22 cellular contexts compared by ENCODE assay signal in genomic region chr10:74645681-74646080, GRCh38.
DNase-seq lines count a peak whose midpoint lies in the region; FAIRE-seq and TF ChIP-seq lines count a peak whose summit lies in the region.
"Had no signal": no experiment of that assay in that cellular context is flagged by ENCODE, and none has a peak within 500 bp of the region (broad histone marks: within the 10 kb centered on the region; RNA-seq: fewer than 3 reads in every experiment).

No MANE protein-coding gene starts in this region.

- peak overlapping the region; percentile 45 for H3K27ac Mint-ChIP-seq in glutamatergic neuron (ENCODE audit: unreplicated experiment)
- H3K27ac Mint-ChIP-seq: T-helper 2 cell treated with Interferon-gamma antibody and Interleukin-4, amounts not matched to agents 5 μg/mL and 100 μg/mL, for 36 hours had no signal

- H3K36me3 Mint-ChIP-seq in glutamatergic neuron (ENCODE audit: unreplicated experiment): no peaks in the 10 kb centered on the region

- no peak for TF ChIP-seq POLR2A in H54 (IDR thresholded peaks at IDR 0.05; ENCODE audit: low read depth, low read length)

- peak; percentile 76 for FAIRE-seq in H54 (lab: Jason Lieb, UNC)
- FAIRE-seq: H1 had no signal

- H3K27me3 Mint-ChIP-seq in glutamatergic neuron (ENCODE audit: unreplicated experiment): no peaks in the 10 kb centered on the region
- H3K27me3 Mint-ChIP-seq: CD4-positive, alpha-beta memory T cell had no signal

- no peak overlapping the region for H3K4me3 Mint-ChIP-seq in glutamatergic neuron (ENCODE audit: unreplicated experiment)
- H3K4me3 Mint-ChIP-seq: CD4-positive, alpha-beta memory T cell; T-helper 2 cell treated with Interferon-gamma antibody and Interleukin-4, amounts not matched to agents 5 μg/mL and 100 μg/mL, for 36 hours had no signal

- H3K9me3 Mint-ChIP-seq in glutamatergic neuron (ENCODE audit: unreplicated experiment): no peaks in the 10 kb centered on the region

- no peak for TF ChIP-seq CTCF in glutamatergic neuron (IDR thresholded peaks at IDR 0.05; ENCODE audit: partially characterized antibody, unreplicated experiment)

- H3K4me1 Mint-ChIP-seq in glutamatergic neuron (ENCODE audit: low read depth, unreplicated experiment): peaks cover 16% of the 10 kb centered on the region

- peak; percentile 14 for DNase-seq in NCI-H187 treated with DMSO at 0.1 percent for 48 hours (lab: John Stamatoyannopoulos, UW)
- DNase-seq in NCI-H187 (lab: John Stamatoyannopoulos, UW): no peak
- DNase-seq in H54 (ENCODE audit: insufficient read length, low spot score): no peak
- DNase-seq in NCI-H69 (lab: John Stamatoyannopoulos, UW): peak; percentile 88
- no peak for DNase-seq in glutamatergic neuron
- no peak for DNase-seq in activated effector memory CD4-positive, alpha-beta T cell treated with anti-CD3 and anti-CD28 coated beads, Interleukin-2, amount 50 U/mL, for 16 hours
- no peak for DNase-seq in stimulated activated CD4-positive, alpha-beta T cell treated with anti-CD3 and anti-CD28 coated beads, Interleukin-1b, Interleukin-23, amount 100 ng/mL, for 48 hours
- DNase-seq in NCI-H1048 (lab: John Stamatoyannopoulos, UW): no peak
- DNase-seq: 8988T; Caco-2; CD4-positive, alpha-beta memory T cell; DMS 273 treated with DMSO at 0.1 percent for 48 hours; DMS79 treated with DMSO at 0.1 percent for 48 hours; Kasumi-1; NCI-H1436; NCI-H2081 treated with DMSO at 0.1 percent for 48 hours; NCI-H2227 treated with DMSO at 0.1 percent for 48 hours; NCI-H524; NK-92 treated with Interleukin-12 subunit alpha and Interleukin-12 subunit beta, amount 100 ng/mL, for 24 hours; SHP77 treated with DMSO at 0.1 percent for 48 hours had no signal

Comparison
In these comparisons a context has a peak if more than half of its experiments do, and no peak if none do; other contexts are left out.
1. DNase-seq: peak in NCI-H187 treated with DMSO at 0.1 percent for 48 hours (single experiment) and NCI-H69 (single experiment); none in NCI-H187 (0 of 2), H54 (single experiment), glutamatergic neuron (single experiment), activated effector memory CD4-positive, alpha-beta T cell treated with anti-CD3 and anti-CD28 coated beads, Interleukin-2, amount 50 U/mL, for 16 hours (single experiment), stimulated activated CD4-positive, alpha-beta T cell treated with anti-CD3 and anti-CD28 coated beads, Interleukin-1b, Interleukin-23, amount 100 ng/mL, for 48 hours (single experiment) and NCI-H1048 (single experiment).